Comparison of ENCODE assay signal across 9 cellular contexts in genomic region chr11:36452231-36452630, GRCh38. TPM values are rescaled to one million over a fixed set of nuclear protein-coding genes. Genes with fewer than 3 reads are reported as not detected.
DNase-seq lines count a peak whose midpoint lies in the region; ATAC-seq and TF ChIP-seq lines count a peak whose summit lies in the region.
"Had no signal": no experiment of that assay in that cellular context is flagged by ENCODE, and none has a peak within 500 bp of the region (broad histone marks: within the 10 kb centered on the region; RNA-seq: fewer than 3 reads in every experiment).

No MANE protein-coding gene starts in this region.

- TF ChIP-seq CTCF in astrocyte of the spinal cord (IDR thresholded peaks at IDR 0.05; ENCODE audit: low read depth, low read length) (no peak), osteocyte (IDR thresholded peaks at IDR 0.05) (no peak), gastroesophageal sphincter (IDR thresholded peaks at IDR 0.05) (no peak)

- H3K27ac Mint-ChIP-seq in activated CD4-positive, alpha-beta T cell treated with anti-CD3 and anti-CD28 coated beads for 36 hours = peak overlapping the region; percentile 4
- peak overlapping the region; percentile 99 for H3K27ac Mint-ChIP-seq in osteocyte (ENCODE audit: unreplicated experiment)

- peaks cover 47% of the 10 kb centered on the region for H3K4me1 Mint-ChIP-seq in activated CD4-positive, alpha-beta T cell treated with anti-CD3 and anti-CD28 coated beads for 36 hours
- H3K4me1 Mint-ChIP-seq in osteocyte (ENCODE audit: unreplicated experiment) = peaks cover 98% of the 10 kb centered on the region

- TF ChIP-seq EP300 in gastroesophageal sphincter (IDR thresholded peaks at IDR 0.05) = no peak

- H3K27me3 Mint-ChIP-seq in activated CD4-positive, alpha-beta T cell treated with anti-CD3 and anti-CD28 coated beads for 36 hours = no peaks in the 10 kb centered on the region
- H3K27me3 Mint-ChIP-seq in osteocyte (ENCODE audit: unreplicated experiment) = no peaks in the 10 kb centered on the region

- no peak overlapping the region for H3K4me3 Mint-ChIP-seq in activated CD4-positive, alpha-beta T cell treated with anti-CD3 and anti-CD28 coated beads for 36 hours
- H3K4me3 Mint-ChIP-seq in osteocyte (ENCODE audit: unreplicated experiment) = no peak overlapping the region

- intact Hi-C loops in activated CD4-positive, alpha-beta T cell treated with anti-CD3 and anti-CD28 coated beads for 36 hours (cut with DNase I, micrococcal nuclease) = no loop called here

- no peaks in the 10 kb centered on the region for H3K27me3 ChIP-seq in gastroesophageal sphincter

- H3K4me3 ChIP-seq in astrocyte of the spinal cord (ENCODE audit: low read depth, low read length) (no peak overlapping the region), gastroesophageal sphincter (no peak overlapping the region)
- H3K4me3 ChIP-seq: esophagus muscularis mucosa had no signal

- no peaks in the 10 kb centered on the region for H3K9me3 ChIP-seq in gastroesophageal sphincter
- H3K9me3 ChIP-seq: esophagus muscularis mucosa had no signal

- 71% methylated on average over 1 of the region's 2 CpGs; no CpG with 5 or more reads in 1 of the 2 donors for WGBS in gastroesophageal sphincter (ENCODE audit: low coverage in 1 of 2), 2 donors

- H3K9me3 Mint-ChIP-seq in activated CD4-positive, alpha-beta T cell treated with anti-CD3 and anti-CD28 coated beads for 36 hours (ENCODE audit: low read depth) = no peaks in the 10 kb centered on the region
- H3K9me3 Mint-ChIP-seq in osteocyte (ENCODE audit: unreplicated experiment) = no peaks in the 10 kb centered on the region

- TF ChIP-seq POLR2A in gastroesophageal sphincter (IDR thresholded peaks at IDR 0.05) = no peak

- peak; percentile 40 for ATAC-seq in activated CD4-positive, alpha-beta T cell treated with anti-CD3 and anti-CD28 coated beads for 36 hours
- no peak for ATAC-seq in esophagus mucosa
- no peak for ATAC-seq in gastroesophageal sphincter

- in situ Hi-C loops in astrocyte of the spinal cord (cut with HindIII; ENCODE audit: low sequenced_read_pairs) = no loop called here

- peaks cover 26% of the 10 kb centered on the region for H3K36me3 Mint-ChIP-seq in activated CD4-positive, alpha-beta T cell treated with anti-CD3 and anti-CD28 coated beads for 36 hours (ENCODE audit: low read depth)
- H3K36me3 Mint-ChIP-seq in osteocyte (ENCODE audit: unreplicated experiment) = peaks cover 47% of the 10 kb centered on the region

- CTCF ChIA-PET in activated CD4-positive, alpha-beta T cell treated with anti-CD3 and anti-CD28 coated beads for 36 hours (lab: Charles Lee) = interaction anchor here (0.6 to 2.5 kb wide), 10 partner anchors 10 to 162 kb away, joined by 3 to 10 read pairs (median 4); no protein-coding TSS in a partner anchor

- no peaks in the 10 kb centered on the region for H3K36me3 ChIP-seq in gastroesophageal sphincter

- H3K27ac ChIP-seq in gastroesophageal sphincter = no peak overlapping the region
- H3K27ac ChIP-seq: esophagus muscularis mucosa had no signal

- POLR2A ChIA-PET in activated CD4-positive, alpha-beta T cell treated with anti-CD3 and anti-CD28 coated beads for 36 hours (lab: Charles Lee) = no interaction called here

- peaks cover 0 to 50% (median 9%) of the 10 kb centered on the region in 3 donors for H3K4me1 ChIP-seq in gastroesophageal sphincter

- peak; percentile 47 for DNase-seq in activated CD4-positive, alpha-beta T cell treated with anti-CD3 and anti-CD28 coated beads for 36 hours
- no peak for DNase-seq in activated CD4-positive, alpha-beta T cell treated with anti-CD3 and anti-CD28 coated beads for 4 hours
- DNase-seq in OCI-M1 (lab: John Stamatoyannopoulos, UW) (peak; percentile 11), astrocyte of the spinal cord (ENCODE audit: low read depth, low spot score) (peak; percentile 84), osteocyte (ENCODE audit: extremely low spot score, unreplicated experiment) (no peak), activated gamma-delta T cell treated with Interleukin-2 at 50 U/mL for 16 hours (no peak)

RNA-seq across cellular contexts. Expression of gene TRAF6, which starts 57.8 kb away (rescaled TPM):
- total RNA-seq in activated CD4-positive, alpha-beta T cell treated with anti-CD3 and anti-CD28 coated beads for 36 hours = 10 to 100 TPM; 11.1 to 12.5 TPM
- total RNA-seq in osteocyte (13.9 and 15.0 TPM in 2 replicates), esophagus mucosa (7.9 TPM), gastroesophageal sphincter (10 to 100 TPM; 13.5 to 17.0 (median 16.1) TPM)

Comparison
In these comparisons a context has a peak if more than half of its experiments do, and no peak if none do; other contexts are left out.
1. DNase-seq: peak in activated CD4-positive, alpha-beta T cell treated with anti-CD3 and anti-CD28 coated beads for 36 hours (single experiment), OCI-M1 (single experiment) and astrocyte of the spinal cord (single experiment); none in activated CD4-positive, alpha-beta T cell treated with anti-CD3 and anti-CD28 coated beads for 4 hours (0 of 2), osteocyte (single experiment) and activated gamma-delta T cell treated with Interleukin-2 at 50 U/mL for 16 hours (single experiment).